8 cellular contexts compared by ENCODE assay signal in the genomic region with DNA sequence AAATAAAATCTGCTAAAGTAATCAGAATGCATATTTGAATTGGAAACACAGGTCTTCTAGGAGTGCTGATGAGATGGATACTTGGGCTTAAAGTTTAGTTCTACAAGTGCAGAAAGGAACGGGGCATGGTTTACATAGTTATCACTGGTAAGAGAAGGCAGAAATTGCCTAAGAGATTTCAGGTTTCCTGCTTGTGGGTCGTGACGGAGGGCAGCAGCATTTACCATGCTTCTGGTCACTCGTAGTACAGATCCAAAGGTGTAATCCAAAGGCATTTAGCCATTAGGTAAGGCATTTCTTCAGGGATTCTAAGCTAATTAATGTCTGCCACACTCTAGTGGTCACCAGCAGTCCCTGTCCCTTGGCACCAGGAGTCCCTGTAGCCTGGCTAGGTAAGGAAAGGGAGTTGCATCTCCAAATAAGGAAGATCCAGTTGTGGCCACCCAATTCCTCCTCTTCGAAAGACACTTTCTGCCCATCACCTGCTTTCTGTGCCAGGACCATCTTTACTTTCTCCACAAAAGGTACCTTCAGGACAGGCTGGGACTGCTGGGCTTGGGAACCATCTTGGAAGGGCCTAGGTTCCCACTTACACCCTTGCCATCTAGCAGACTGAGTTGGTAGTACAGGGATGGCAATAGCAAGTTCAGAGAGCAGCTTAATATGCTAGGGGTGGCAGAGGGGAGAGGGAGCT. TPM values are rescaled to one million over a fixed set of nuclear protein-coding genes. Genes with fewer than 3 reads are reported as not detected.
DNase-seq lines count a peak whose midpoint lies in the region; TF ChIP-seq lines count a peak whose summit lies in the region.

No MANE protein-coding gene starts in this region.

- no peak for TF ChIP-seq CTCF in A673 (conservative IDR thresholded peaks at IDR 0.05; ENCODE audit: low read depth, low read length)
- no peak for TF ChIP-seq CTCF in HFF-Myc (IDR thresholded peaks at IDR 0.05; ENCODE audit: low read depth, low read length, missing control alignments)
- no peak for TF ChIP-seq CTCF in astrocyte of the spinal cord (IDR thresholded peaks at IDR 0.05; ENCODE audit: low read depth, low read length)
- no peak for TF ChIP-seq CTCF in mesothelial cell of epicardium (IDR thresholded peaks at IDR 0.05; ENCODE audit: unreplicated experiment)

- no peaks in the 10 kb centered on the region for H3K27me3 Mint-ChIP-seq in mesothelial cell of epicardium (ENCODE audit: low read depth)

- H3K27ac Mint-ChIP-seq in mesothelial cell of epicardium: no peak overlapping the region

- no peak for DNase-seq in A673 (ENCODE audit: low spot score)
- DNase-seq in HFF-Myc (ENCODE audit: extremely low read depth, low read depth): no peak
- no peak for DNase-seq in astrocyte of the spinal cord (ENCODE audit: low read depth, low spot score)
- DNase-seq in mesothelial cell of epicardium (ENCODE audit: low spot score in 2 of 2, unreplicated experiment in 2 of 2): no peak
- DNase-seq in cerebellar cortex (ENCODE audit: low spot score): no peak
- no peak for DNase-seq in SKM-1 treated with dmso at 0.1 percent for 144 hours (lab: John Stamatoyannopoulos, UW; ENCODE audit: unreplicated experiment)
- DNase-seq in activated CD4-positive, alpha-beta T cell treated with anti-CD3 and anti-CD28 coated beads, Interleukin-2, amount 50 U/mL, for 48 hours: no peak
- no peak for DNase-seq in stimulated activated CD4-positive, alpha-beta T cell treated with anti-CD3 and anti-CD28 coated beads, Interleukin-4, amount 100 ng/mL, for 1 hour

- H3K9me3 Mint-ChIP-seq in mesothelial cell of epicardium: no peaks in the 10 kb centered on the region

- peak overlapping the region; percentile 82 for H3K4me3 ChIP-seq in A673 (ENCODE audit: low read depth, low read length, poor library complexity, severe bottlenecking)
- peak overlapping the region; percentile 92 for H3K4me3 ChIP-seq in HFF-Myc (replicated peaks; ENCODE audit: low read depth, low read length)
- H3K4me3 ChIP-seq in astrocyte of the spinal cord (ENCODE audit: low read depth, low read length): peak overlapping the region; percentile 81

- intact Hi-C loops in A673 (cut with micrococcal nuclease; ENCODE audit: unreplicated experiment): loop anchor here (10.0 kb wide), 1 partner anchor 222 kb away; no protein-coding TSS in a partner anchor

- BruUV-seq in A673 (replicated peaks; lab: Mats Ljungman, UMichigan): no TSS peak

- no peaks in the 10 kb centered on the region for H3K9me3 ChIP-seq in A673 (ENCODE audit: low read depth, low read length, poor library complexity, severe bottlenecking)

- in situ Hi-C loops in astrocyte of the spinal cord (cut with HindIII; ENCODE audit: low sequenced_read_pairs): no loop called here

- peak overlapping the region; percentile 97 for H3K27ac ChIP-seq in A673 (ENCODE audit: low read depth, low read length, poor library complexity, severe bottlenecking)

- H3K36me3 ChIP-seq in A673 (ENCODE audit: insufficient read depth, low read length, poor library complexity, severe bottlenecking): no peaks in the 10 kb centered on the region

- H3K4me1 Mint-ChIP-seq in mesothelial cell of epicardium: peaks cover 23% of the 10 kb centered on the region

- peak overlapping the region; percentile 98 for H3K4me3 Mint-ChIP-seq in mesothelial cell of epicardium

- CTCF ChIA-PET in A673 (lab: Charles Lee): no interaction called here

- H3K36me3 Mint-ChIP-seq in mesothelial cell of epicardium: no peaks in the 10 kb centered on the region

- H3K4me1 ChIP-seq in A673 (ENCODE audit: insufficient read depth, low read length, poor library complexity, severe bottlenecking): peaks cover 17% of the 10 kb centered on the region

- H3K27me3 ChIP-seq in A673 (replicated peaks; ENCODE audit: insufficient read depth, low read depth, low read length, poor library complexity): no peaks in the 10 kb centered on the region

- POLR2A ChIA-PET in A673 (lab: Charles Lee; ENCODE audit: low non-redundant PET): no interaction called here

RNA-seq across cellular contexts. Expression of a gene that starts 1.5 kb away (rescaled TPM):
- total RNA-seq in A673 (2021) (12.7 and 18.5 TPM in 2 replicates), mesothelial cell of epicardium (20.7 to 24.0 TPM (median 23.5 TPM) in 3 replicates)

RNA-seq across cellular contexts. Expression of a gene that starts 1.7 kb away (rescaled TPM):
- total RNA-seq in A673 (2021): 49.5 and 55.6 TPM in 2 replicates
- total RNA-seq in mesothelial cell of epicardium: 40.5 to 46.1 TPM (median 45.3 TPM) in 3 replicates

RNA-seq across cellular contexts. Expression of a gene that starts 51.4 kb away (rescaled TPM):
- total RNA-seq in A673 (2021) (not detected in 2 replicates), mesothelial cell of epicardium (not detected in 3 replicates)

RNA-seq across cellular contexts. Expression of a gene that starts 54.5 kb away (rescaled TPM):
- total RNA-seq in A673 (2021) (21.0 and 22.8 TPM in 2 replicates), mesothelial cell of epicardium (14.1 to 14.4 TPM (median 14.4 TPM) in 3 replicates)

RNA-seq across cellular contexts. Expression of a gene that starts 54.8 kb away (rescaled TPM):
- 2.4 and 2.9 TPM in 2 replicates for total RNA-seq in A673 (2021)
- 2.0 to 3.4 TPM (median 2.1 TPM) in 3 replicates for total RNA-seq in mesothelial cell of epicardium
